31 cellular contexts compared by ENCODE assay signal in the genomic region with DNA sequence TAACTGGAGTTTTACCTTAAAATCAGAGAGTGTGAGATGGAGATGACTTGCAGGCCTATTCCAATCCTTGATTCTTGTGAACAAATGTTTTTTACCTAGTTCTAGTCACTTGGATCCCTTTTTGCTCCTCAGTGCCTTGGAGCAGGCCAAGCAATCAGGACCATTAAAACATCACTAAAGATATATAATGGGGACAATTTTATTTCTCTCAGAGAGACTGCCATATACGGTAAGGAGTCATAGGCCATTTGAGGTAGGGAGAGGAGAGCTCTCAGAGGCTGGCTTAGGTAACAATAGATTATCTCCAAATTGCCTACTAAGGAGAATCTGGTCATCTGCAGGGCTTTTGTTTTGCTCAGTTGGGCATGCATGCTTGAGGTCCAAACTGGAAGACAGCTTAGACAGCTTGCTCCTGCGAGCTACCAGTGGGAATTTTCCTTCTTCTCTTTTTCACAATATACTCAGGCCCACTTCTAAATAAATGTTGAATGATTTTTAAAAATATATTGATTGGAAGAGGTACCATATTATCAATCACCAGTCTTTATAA. TPM values are rescaled to one million over a fixed set of nuclear protein-coding genes. Genes with fewer than 3 reads are reported as not detected.
"Had no signal": no experiment of that assay in that cellular context is flagged by ENCODE, and none has a peak within 500 bp of the region (broad histone marks: within the 10 kb centered on the region; RNA-seq: fewer than 3 reads in every experiment).

No MANE protein-coding gene starts in this region.

- H3K4me3 ChIP-seq: breast epithelium, pancreas, prostate gland, suprapubic skin, tibial nerve, vagina had no signal

- ATAC-seq: esophagus mucosa, left cardiac atrium, natural killer cell, pancreas had no signal

- FAIRE-seq: astrocyte, keratinocyte, pancreas, TTC549 had no signal

- H3K27ac Mint-ChIP-seq: activated CD4-positive, alpha-beta memory T cell treated with anti-CD3 and anti-CD28 coated beads for 36 hours; activated CD4-positive, alpha-beta T cell treated with anti-CD3 and anti-CD28 coated beads, Interleukin-2, amount 10 ng/mL, durations not matched to agents 24 days and 14 days; dendritic cell treated with granulocyte-macrophage colony-stimulating factor and Interleukin-4, amounts not matched to agents 40 ng/mL and 50 ng/mL, for 4 days; endodermal cell; natural killer cell had no signal

- H3K27me3 Mint-ChIP-seq: activated CD4-positive, alpha-beta memory T cell treated with anti-CD3 and anti-CD28 coated beads for 36 hours; activated CD4-positive, alpha-beta T cell treated with anti-CD3 and anti-CD28 coated beads, Interleukin-2, amount 10 ng/mL, durations not matched to agents 24 days and 14 days; central memory CD8-positive, alpha-beta T cell; dendritic cell treated with granulocyte-macrophage colony-stimulating factor and Interleukin-4, amounts not matched to agents 40 ng/mL and 50 ng/mL, for 4 days had no signal

- H3K4me1 ChIP-seq: breast epithelium, prostate gland, suprapubic skin, tibial nerve, vagina had no signal

- H3K4me3 Mint-ChIP-seq: activated CD4-positive, alpha-beta memory T cell treated with anti-CD3 and anti-CD28 coated beads for 36 hours; activated CD4-positive, alpha-beta T cell treated with anti-CD3 and anti-CD28 coated beads, Interleukin-2, amount 10 ng/mL, durations not matched to agents 24 days and 14 days; central memory CD8-positive, alpha-beta T cell; dendritic cell treated with granulocyte-macrophage colony-stimulating factor and Interleukin-4, amounts not matched to agents 40 ng/mL and 50 ng/mL, for 4 days; endodermal cell; natural killer cell had no signal

- H3K9me3 ChIP-seq: breast epithelium, pancreas, prostate gland, suprapubic skin, tibial nerve, vagina had no signal

- H3K36me3 ChIP-seq: breast epithelium, pancreas, prostate gland, suprapubic skin, tibial nerve, vagina had no signal

- H3K36me3 Mint-ChIP-seq: activated CD4-positive, alpha-beta memory T cell treated with anti-CD3 and anti-CD28 coated beads for 36 hours; natural killer cell had no signal

- H3K4me1 Mint-ChIP-seq: activated CD4-positive, alpha-beta T cell treated with anti-CD3 and anti-CD28 coated beads, Interleukin-2, amount 10 ng/mL, durations not matched to agents 24 days and 14 days; central memory CD8-positive, alpha-beta T cell; natural killer cell had no signal

- H3K27ac ChIP-seq: pancreas, prostate gland, suprapubic skin, tibial nerve, vagina had no signal

- DNase-seq: activated CD4-positive, alpha-beta memory T cell treated with anti-CD3 and anti-CD28 coated beads for 36 hours; activated CD4-positive, CD25-positive, alpha-beta regulatory T cell treated with anti-CD3 and anti-CD28 coated beads, Interleukin-2, amount 50 U/mL, for 72 hours; activated CD8-positive, alpha-beta memory T cell treated with anti-CD3 and anti-CD28 coated beads, Interleukin-2, amount 50 U/mL, for 4 hours; activated gamma-delta T cell; activated naive CD4-positive, alpha-beta T cell treated with anti-CD3 and anti-CD28 coated beads, Interleukin-2, amount 50 U/mL, for 16 hours; activated T-cell treated with anti-CD3 and anti-CD28 coated beads, Interleukin-2, amount 50 U/mL, for 1 hour; amniotic stem cell; endodermal cell; foreskin fibroblast; head of caudate nucleus; hippocampal formation; left cardiac atrium; midbrain; natural killer cell; pancreas; stimulated activated CD4-positive, alpha-beta T cell treated with anti-CD3 and anti-CD28 coated beads, Interleukin-15, amount 100 ng/mL, for 24 hours; stimulated activated naive CD4-positive, alpha-beta T cell; T-helper 9 cell had no signal

- H3K9me3 Mint-ChIP-seq: activated CD4-positive, alpha-beta memory T cell treated with anti-CD3 and anti-CD28 coated beads for 36 hours; activated CD4-positive, alpha-beta T cell treated with anti-CD3 and anti-CD28 coated beads, Interleukin-2, amount 10 ng/mL, durations not matched to agents 24 days and 14 days; central memory CD8-positive, alpha-beta T cell; dendritic cell treated with granulocyte-macrophage colony-stimulating factor and Interleukin-4, amounts not matched to agents 40 ng/mL and 50 ng/mL, for 4 days had no signal

- H3K27me3 ChIP-seq: breast epithelium, pancreas, suprapubic skin, tibial nerve, vagina had no signal

RNA-seq across cellular contexts. Expression of gene FREM1, which starts 44.0 kb away (rescaled TPM):
- total RNA-seq: activated CD4-positive, alpha-beta memory T cell treated with anti-CD3 and anti-CD28 coated beads for 36 hours; activated CD4-positive, alpha-beta T cell treated with anti-CD3 and anti-CD28 coated beads, Interleukin-2, amount 10 ng/mL, durations not matched to agents 24 days and 14 days; activated CD8-positive, alpha-beta memory T cell treated with anti-CD3 and anti-CD28 coated beads for 36 hours had no signal
